Comparison of ENCODE assay signal across 2 cellular contexts in the genomic region with DNA sequence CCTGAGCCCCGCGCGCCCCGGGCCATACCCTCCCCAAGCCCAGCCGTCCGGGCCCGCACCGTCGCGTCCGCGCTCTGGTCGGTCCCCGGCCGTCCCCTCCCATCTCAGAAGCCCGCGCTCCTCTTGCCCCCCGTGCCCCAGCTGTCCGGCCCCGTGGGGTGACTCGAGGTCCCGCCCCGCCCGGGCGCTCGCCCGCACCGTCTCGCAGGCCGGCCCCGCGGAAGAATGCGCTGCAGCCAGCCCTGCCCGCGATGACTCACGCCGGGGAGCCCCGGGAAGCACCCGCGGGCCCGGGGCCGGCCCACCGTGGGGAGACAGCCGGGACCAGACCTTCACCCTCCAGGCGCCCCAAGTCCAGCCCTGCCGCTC.
TF ChIP-seq lines count a peak whose summit lies in the region.

No MANE protein-coding gene starts in this region.

TF ChIP-seq in IMR-90, 13 proteins besides CTCF, POLR2A, EP300 and RAD21:
- TF ChIP-seq, protein P1, sequence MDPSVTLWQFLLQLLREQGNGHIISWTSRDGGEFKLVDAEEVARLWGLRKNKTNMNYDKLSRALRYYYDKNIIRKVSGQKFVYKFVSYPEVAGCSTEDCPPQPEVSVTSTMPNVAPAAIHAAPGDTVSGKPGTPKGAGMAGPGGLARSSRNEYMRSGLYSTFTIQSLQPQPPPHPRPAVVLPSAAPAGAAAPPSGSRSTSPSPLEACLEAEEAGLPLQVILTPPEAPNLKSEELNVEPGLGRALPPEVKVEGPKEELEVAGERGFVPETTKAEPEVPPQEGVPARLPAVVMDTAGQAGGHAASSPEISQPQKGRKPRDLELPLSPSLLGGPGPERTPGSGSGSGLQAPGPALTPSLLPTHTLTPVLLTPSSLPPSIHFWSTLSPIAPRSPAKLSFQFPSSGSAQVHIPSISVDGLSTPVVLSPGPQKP (IDR thresholded peaks at IDR 0.05; ENCODE audit: borderline replicate concordance, low read depth, low read length) = no peak
- TF ChIP-seq MAZ (IDR thresholded peaks at IDR 0.05; ENCODE audit: borderline replicate concordance, low read depth, low read length) = peak; percentile 60; the same call in 1 of the 2 replicates
- no peak for TF ChIP-seq CEBPB (IDR thresholded peaks at IDR 0.05; ENCODE audit: low read depth, low read length)
- TF ChIP-seq CHD1 (IDR thresholded peaks at IDR 0.05; ENCODE audit: low read depth, low read length) = no peak
- no peak for TF ChIP-seq RFX5 (IDR thresholded peaks at IDR 0.05; ENCODE audit: low read depth, low read length)
- TF ChIP-seq NFE2L2 (IDR thresholded peaks at IDR 0.05; ENCODE audit: low read depth, low read length) = no peak
- TF ChIP-seq FOS (IDR thresholded peaks at IDR 0.05; ENCODE audit: low read depth, low read length) = peak; percentile 89
- 0 out of 2 replicates have a peak, but pooled peaks have one; percentile 14 for TF ChIP-seq BHLHE40 (IDR thresholded peaks at IDR 0.05; ENCODE audit: low read depth, low read length)
- no peak for TF ChIP-seq MAFK (IDR thresholded peaks at IDR 0.05; ENCODE audit: low read depth, low read length)

TF ChIP-seq in HEK293T, 16 proteins besides CTCF, POLR2A, EP300 and RAD21:
- TF ChIP-seq NFRKB (IDR thresholded peaks at IDR 0.05) = no peak
- no peak for TF ChIP-seq FOXM1 (IDR thresholded peaks at IDR 0.05; ENCODE audit: borderline replicate concordance)
